ENCODE assay signal across 27 cellular contexts in genomic region chr6:33241968-33242367, GRCh38. TPM values are rescaled to one million over a fixed set of nuclear protein-coding genes. Genes with fewer than 3 reads are reported as not detected.
A peak's percentile ranks its signal among the peaks of the same experiment; 100 is the strongest.
DNase-seq lines count a peak whose midpoint lies in the region; ATAC-seq, FAIRE-seq and TF ChIP-seq lines count a peak whose summit lies in the region.
"Had no signal": no experiment of that assay in that cellular context is flagged by ENCODE, and none has a peak within 500 bp of the region (broad histone marks: within the 10 kb centered on the region; RNA-seq: fewer than 3 reads in every experiment).

No MANE protein-coding gene starts in this region.

- H2AFZ ChIP-seq in astrocyte (ENCODE audit: low read depth, low read length), result no peak overlapping the region
- H2AFZ ChIP-seq: GM23248 had no signal

- no peaks in the 10 kb centered on the region for H3K36me3 Mint-ChIP-seq in activated CD4-positive, alpha-beta T cell treated with anti-CD3 and anti-CD28 coated beads for 36 hours (ENCODE audit: low read depth)
- no peaks in the 10 kb centered on the region for H3K36me3 Mint-ChIP-seq in CD4-positive, CD25-positive, alpha-beta regulatory T cell
- H3K36me3 Mint-ChIP-seq in T-helper 17 cell (ENCODE audit: low read depth) (peaks cover 3% of the 10 kb centered on the region), astrocyte (ENCODE audit: low read depth, unreplicated experiment) (no peaks in the 10 kb centered on the region), type B pancreatic cell (no peaks in the 10 kb centered on the region)
- H3K36me3 Mint-ChIP-seq: CD14-positive monocyte had no signal

- H3K4me1 ChIP-seq in CD4-positive, CD25-positive, alpha-beta regulatory T cell (ENCODE audit: control insufficient read depth, insufficient read depth, low read length, poor library complexity, severe bottlenecking), result no peaks in the 10 kb centered on the region
- no peaks in the 10 kb centered on the region for H3K4me1 ChIP-seq in astrocyte (ENCODE audit: insufficient read depth, low read length)
- H3K4me1 ChIP-seq: left lung had no signal

- H3K79me2 ChIP-seq in astrocyte (ENCODE audit: insufficient read depth, low read length), result no peaks in the 10 kb centered on the region

- CTCF ChIA-PET in activated CD4-positive, alpha-beta T cell treated with anti-CD3 and anti-CD28 coated beads for 36 hours (lab: Charles Lee), result no interaction called here

- no peaks in the 10 kb centered on the region for H3K9me3 Mint-ChIP-seq in activated CD4-positive, alpha-beta T cell treated with anti-CD3 and anti-CD28 coated beads for 36 hours (ENCODE audit: low read depth)
- H3K9me3 Mint-ChIP-seq in CD4-positive, CD25-positive, alpha-beta regulatory T cell, result no peaks in the 10 kb centered on the region
- H3K9me3 Mint-ChIP-seq in astrocyte (ENCODE audit: unreplicated experiment), result peaks cover 3% of the 10 kb centered on the region
- no peaks in the 10 kb centered on the region for H3K9me3 Mint-ChIP-seq in type B pancreatic cell
- H3K9me3 Mint-ChIP-seq: dendritic cell treated with granulocyte-macrophage colony-stimulating factor and Interleukin-4, amounts not matched to agents 40 ng/mL and 50 ng/mL, for 4 days; endodermal cell had no signal

- intact Hi-C loops in activated CD4-positive, alpha-beta T cell treated with anti-CD3 and anti-CD28 coated beads for 36 hours (cut with DNase I, micrococcal nuclease), result loop anchor here in 1 of 2 experiments (1.0 kb wide), 2 partner anchors 37 to 45 kb away; no protein-coding TSS in a partner anchor

- H3K27me3 Mint-ChIP-seq in activated CD4-positive, alpha-beta T cell treated with anti-CD3 and anti-CD28 coated beads for 36 hours, result peaks cover 19% of the 10 kb centered on the region
- H3K27me3 Mint-ChIP-seq in CD4-positive, CD25-positive, alpha-beta regulatory T cell, result peaks cover 15% of the 10 kb centered on the region
- H3K27me3 Mint-ChIP-seq in T-helper 17 cell (peaks cover 31% of the 10 kb centered on the region), astrocyte (ENCODE audit: low read depth, unreplicated experiment) (peaks cover 34% of the 10 kb centered on the region), type B pancreatic cell (peaks cover 40% of the 10 kb centered on the region)

- TF ChIP-seq CTCF in astrocyte (IDR thresholded peaks at IDR 0.05; ENCODE audit: insufficient read depth, low read depth, low read length), result no peak
- TF ChIP-seq CTCF in type B pancreatic cell (conservative IDR thresholded peaks at IDR 0.05), result no peak

- no peak overlapping the region for H3K27ac Mint-ChIP-seq in activated CD4-positive, alpha-beta T cell treated with anti-CD3 and anti-CD28 coated beads for 36 hours
- H3K27ac Mint-ChIP-seq in CD4-positive, CD25-positive, alpha-beta regulatory T cell, result peak overlapping the region in 2 of 3 donors; percentile 17 to 29
- H3K27ac Mint-ChIP-seq in T-helper 17 cell (peak overlapping the region; percentile 83), astrocyte (ENCODE audit: unreplicated experiment) (peak overlapping the region; percentile 86), type B pancreatic cell (no peak overlapping the region)
- H3K27ac Mint-ChIP-seq: dendritic cell treated with granulocyte-macrophage colony-stimulating factor and Interleukin-4, amounts not matched to agents 40 ng/mL and 50 ng/mL, for 4 days; endodermal cell had no signal

- no peak overlapping the region for H3K9ac ChIP-seq in astrocyte (ENCODE audit: low read length)
- H3K9ac ChIP-seq: GM23248 had no signal

- no peaks in the 10 kb centered on the region for H3K9me3 ChIP-seq in CD4-positive, CD25-positive, alpha-beta regulatory T cell (ENCODE audit: control insufficient read depth in 2 of 2, low read length in 2 of 2)
- H3K9me3 ChIP-seq in T-helper 17 cell (ENCODE audit: control insufficient read depth, low read length, poor library complexity, severe bottlenecking), result no peaks in the 10 kb centered on the region
- no peaks in the 10 kb centered on the region for H3K9me3 ChIP-seq in astrocyte (ENCODE audit: insufficient read depth, low read depth, low read length)
- H3K9me3 ChIP-seq: left lung, thoracic aorta had no signal

- no peak overlapping the region for H3K4me2 ChIP-seq in astrocyte (ENCODE audit: low read length)

- H3K27ac ChIP-seq in CD4-positive, CD25-positive, alpha-beta regulatory T cell (ENCODE audit: insufficient read depth, low read length, poor library complexity, severe bottlenecking), result no peak overlapping the region
- H3K27ac ChIP-seq in astrocyte (ENCODE audit: low read depth, low read length), result no peak overlapping the region
- H3K27ac ChIP-seq: GM23248, left lung, skin epidermis, thoracic aorta had no signal

- H3K4me3 Mint-ChIP-seq in activated CD4-positive, alpha-beta T cell treated with anti-CD3 and anti-CD28 coated beads for 36 hours, result peak overlapping the region; percentile 35
- peak overlapping the region in 2 of 4 donors; percentile 22 to 27 for H3K4me3 Mint-ChIP-seq in CD4-positive, CD25-positive, alpha-beta regulatory T cell
- H3K4me3 Mint-ChIP-seq in T-helper 17 cell (no peak overlapping the region), astrocyte (ENCODE audit: unreplicated experiment) (no peak overlapping the region), type B pancreatic cell (no peak overlapping the region)
- H3K4me3 Mint-ChIP-seq: dendritic cell treated with granulocyte-macrophage colony-stimulating factor and Interleukin-4, amounts not matched to agents 40 ng/mL and 50 ng/mL, for 4 days; endodermal cell had no signal

- H3K4me1 Mint-ChIP-seq in activated CD4-positive, alpha-beta T cell treated with anti-CD3 and anti-CD28 coated beads for 36 hours, result peaks cover 11% of the 10 kb centered on the region
- H3K4me1 Mint-ChIP-seq in CD4-positive, CD25-positive, alpha-beta regulatory T cell, result peaks cover 6 to 9% (median 7%) of the 10 kb centered on the region in 4 donors
- H3K4me1 Mint-ChIP-seq in T-helper 17 cell (peaks cover 7% of the 10 kb centered on the region), astrocyte (ENCODE audit: low read depth, unreplicated experiment) (no peaks in the 10 kb centered on the region), type B pancreatic cell (ENCODE audit: unreplicated experiment) (no peaks in the 10 kb centered on the region)

- no peaks in the 10 kb centered on the region for H3K27me3 ChIP-seq in CD4-positive, CD25-positive, alpha-beta regulatory T cell (ENCODE audit: control insufficient read depth, insufficient read depth, low read length)
- H3K27me3 ChIP-seq in astrocyte (ENCODE audit: insufficient read depth, low read length), result peaks cover 13% of the 10 kb centered on the region

- H3K4me3 ChIP-seq in CD4-positive, CD25-positive, alpha-beta regulatory T cell (ENCODE audit: low read depth, low read length), result peak overlapping the region; percentile 38
- no peak overlapping the region for H3K4me3 ChIP-seq in astrocyte (ENCODE audit: insufficient read depth, low read depth, low read length)
- H3K4me3 ChIP-seq: GM23248, left lung, skin epidermis, thoracic aorta had no signal

- no peak for DNase-seq in activated CD4-positive, alpha-beta T cell treated with anti-CD3 and anti-CD28 coated beads for 36 hours
- DNase-seq in activated CD4-positive, alpha-beta T cell treated with anti-CD3 and anti-CD28 coated beads, Interleukin-2, amount 50 U/mL, for 4 hours, result no peak
- peak in 2 of 3 donors; percentile 9 to 36 for DNase-seq in CD4-positive, CD25-positive, alpha-beta regulatory T cell
- DNase-seq in T-helper 17 cell (no peak), astrocyte (ENCODE audit: low read depth) (no peak), type B pancreatic cell (ENCODE audit: extremely low spot score, unreplicated experiment) (no peak), NCI-H146 treated with DMSO at 0.1 percent for 48 hours (lab: John Stamatoyannopoulos, UW; ENCODE audit: unreplicated experiment) (no peak)
- DNase-seq: activated CD8-positive, alpha-beta memory T cell treated with anti-CD3 and anti-CD28 coated beads for 24 hours; DMS79 treated with DMSO at 0.1 percent for 48 hours; endodermal cell; GDM1; GM23248; left lung; mesenchymal stem cell; NCI-H146; NCI-H2107; SIG-M5; stimulated activated naive CD4-positive, alpha-beta T cell treated with Interleukin-2 at 50 U/mL for 16 hours; SW 1271 had no signal

- ATAC-seq in activated CD4-positive, alpha-beta T cell treated with anti-CD3 and anti-CD28 coated beads for 36 hours, result peak; percentile 94
- ATAC-seq in CD4-positive, CD25-positive, alpha-beta regulatory T cell (ENCODE audit: low read depth in 2 of 2), result peak in 1 of 2 donors; percentile 28
- ATAC-seq in T-helper 17 cell (peak; percentile 25), HG03045 (IDR thresholded peaks at IDR 0.05; ENCODE audit: unreplicated experiment) (no peak)
- ATAC-seq: left lung had no signal

- H3K36me3 ChIP-seq in CD4-positive, CD25-positive, alpha-beta regulatory T cell (ENCODE audit: control insufficient read depth, insufficient read depth, low read length), result no peaks in the 10 kb centered on the region
- H3K36me3 ChIP-seq in astrocyte (ENCODE audit: insufficient read depth, low read length), result no peaks in the 10 kb centered on the region
- H3K36me3 ChIP-seq: left lung, thoracic aorta had no signal

- no peak for FAIRE-seq in astrocyte (lab: Jason Lieb, UNC)
- FAIRE-seq: A204.1, islet of Langerhans, urothelium cell line had no signal

- H4K20me1 ChIP-seq in astrocyte (ENCODE audit: insufficient read depth, low read length), result no peaks in the 10 kb centered on the region

- POLR2A ChIA-PET in activated CD4-positive, alpha-beta T cell treated with anti-CD3 and anti-CD28 coated beads for 36 hours (lab: Charles Lee), result no interaction called here

RNA-seq across cellular contexts. Expression of gene VPS52, which starts 29.7 kb away (rescaled TPM):
- 10 to 100 TPM; 35.6 to 45.2 TPM for total RNA-seq in activated CD4-positive, alpha-beta T cell treated with anti-CD3 and anti-CD28 coated beads for 36 hours
- total RNA-seq in CD4-positive, CD25-positive, alpha-beta regulatory T cell, result 70.6 TPM
- polyA plus RNA-seq in CD4-positive, CD25-positive, alpha-beta regulatory T cell, result 10 to 100 TPM; 12.4 to 17.4 (median 15.0) TPM
- total RNA-seq in T-helper 17 cell (10 to 100 TPM; 66.5 to 68.3 TPM), astrocyte (29.9 and 30.6 TPM in 2 replicates), type B pancreatic cell (ENCODE audit: low replicate concordance) (54.7 and 62.4 TPM in 2 replicates)

RNA-seq across cellular contexts. Expression of gene RPS18, which starts 29.9 kb away (rescaled TPM):
- 1,000 to 10,000 TPM; 2,706 to 4,631 TPM for total RNA-seq in activated CD4-positive, alpha-beta T cell treated with anti-CD3 and anti-CD28 coated beads for 36 hours
- 2,198 TPM for total RNA-seq in CD4-positive, CD25-positive, alpha-beta regulatory T cell
- over 10,000 TPM in 1 of 4 donors, 1,000 to 10,000 TPM in 3; 7,008 to 10,525 (median 8,528) TPM for polyA plus RNA-seq in CD4-positive, CD25-positive, alpha-beta regulatory T cell
- total RNA-seq in T-helper 17 cell (1,000 to 10,000 TPM; 4,373 to 4,641 TPM), astrocyte (1,911 and 2,061 TPM in 2 replicates), type B pancreatic cell (ENCODE audit: low replicate concordance) (3,043 and 3,480 TPM in 2 replicates)

RNA-seq across cellular contexts. Expression of gene RING1, which starts 33.7 kb away (rescaled TPM):
- 10 to 100 TPM; 28.3 to 39.3 TPM for total RNA-seq in activated CD4-positive, alpha-beta T cell treated with anti-CD3 and anti-CD28 coated beads for 36 hours
- 34.2 TPM for total RNA-seq in CD4-positive, CD25-positive, alpha-beta regulatory T cell
- 1 to 10 TPM; 4.9 to 6.3 (median 5.5) TPM for polyA plus RNA-seq in CD4-positive, CD25-positive, alpha-beta regulatory T cell
- total RNA-seq in T-helper 17 cell, result 10 to 100 TPM; 27.9 to 28.2 TPM
- 30.8 and 31.1 TPM in 2 replicates for total RNA-seq in astrocyte
- total RNA-seq in type B pancreatic cell (ENCODE audit: low replicate concordance), result 44.5 and 60.4 TPM in 2 replicates

RNA-seq across cellular contexts. Expression of gene B3GALT4, which starts 35.0 kb away (rescaled TPM):
- 1 to 10 TPM; 2.8 to 3.5 TPM for total RNA-seq in activated CD4-positive, alpha-beta T cell treated with anti-CD3 and anti-CD28 coated beads for 36 hours
- total RNA-seq in CD4-positive, CD25-positive, alpha-beta regulatory T cell, result 17.5 TPM
- 10 to 100 TPM; 27.5 to 35.9 (median 31.2) TPM for polyA plus RNA-seq in CD4-positive, CD25-positive, alpha-beta regulatory T cell
- total RNA-seq in T-helper 17 cell (10 to 100 TPM; 10.1 to 13.0 TPM), astrocyte (1.5 and 1.8 TPM in 2 replicates), type B pancreatic cell (ENCODE audit: low replicate concordance) (10.1 and 22.2 TPM in 2 replicates)

RNA-seq across cellular contexts. Expression of gene HSD17B8, which starts 37.5 kb away (rescaled TPM):
- 10 to 100 TPM; 23.4 to 33.2 TPM for total RNA-seq in activated CD4-positive, alpha-beta T cell treated with anti-CD3 and anti-CD28 coated beads for 36 hours
- total RNA-seq in CD4-positive, CD25-positive, alpha-beta regulatory T cell, result 8.8 TPM
- polyA plus RNA-seq in CD4-positive, CD25-positive, alpha-beta regulatory T cell, result 10 to 100 TPM; 33.3 to 53.9 (median 41.9) TPM
- total RNA-seq in T-helper 17 cell (10 to 100 TPM in 1 of 2 donors, 1 to 10 TPM in 1; 7.6 to 11.9 TPM), astrocyte (2.1 and 2.6 TPM in 2 replicates), type B pancreatic cell (ENCODE audit: low replicate concordance) (13.9 and 15.7 TPM in 2 replicates)

Comparison
In these comparisons a context has a peak if more than half of its experiments do, and no peak if none do; other contexts are left out.
1. DNase-seq: peak in CD4-positive, CD25-positive, alpha-beta regulatory T cell (2 of 3); none in activated CD4-positive, alpha-beta T cell treated with anti-CD3 and anti-CD28 coated beads for 36 hours (single experiment), activated CD4-positive, alpha-beta T cell treated with anti-CD3 and anti-CD28 coated beads, Interleukin-2, amount 50 U/mL, for 4 hours (0 of 2), T-helper 17 cell (0 of 3), astrocyte (single experiment), type B pancreatic cell (single experiment) and NCI-H146 treated with DMSO at 0.1 percent for 48 hours (single experiment).
2. H3K27ac Mint-ChIP-seq: peak in CD4-positive, CD25-positive, alpha-beta regulatory T cell (2 of 3), T-helper 17 cell (single experiment) and astrocyte (single experiment); none in activated CD4-positive, alpha-beta T cell treated with anti-CD3 and anti-CD28 coated beads for 36 hours (single experiment) and type B pancreatic cell (single experiment).